Comparison of ENCODE assay signal across 8 cellular contexts in genomic region chr19:14073925-14074838, GRCh38. TPM values are rescaled to one million over a fixed set of nuclear protein-coding genes. Genes with fewer than 3 reads are reported as not detected.
DNase-seq lines count a peak whose midpoint lies in the region; ATAC-seq, FAIRE-seq and TF ChIP-seq lines count a peak whose summit lies in the region.

No MANE protein-coding gene starts in this region.

- TF ChIP-seq CTCF in WI38 (IDR thresholded peaks at IDR 0.05; ENCODE audit: low read depth, low read length): no peak
- no peak for TF ChIP-seq CTCF in fibroblast of lung (conservative IDR thresholded peaks at IDR 0.05 in 1 of 2, IDR thresholded peaks at IDR 0.05 in 1 of 2; ENCODE audit: low read depth in 1 of 2, low read length in 2 of 2)
- no peak for TF ChIP-seq CTCF in neutrophil (IDR thresholded peaks at IDR 0.05)

- DNase-seq in ACHN: peak; percentile 19
- no peak for DNase-seq in fibroblast of lung (ENCODE audit: low read depth in 2 of 2)
- DNase-seq in GM12892 (ENCODE audit: insufficient read length): no peak
- no peak for DNase-seq in NOMO-1 treated with dmso at 0.1 percent for 144 hours (lab: John Stamatoyannopoulos, UW; ENCODE audit: unreplicated experiment)

- peaks cover 7% of the 10 kb centered on the region for H3K4me1 ChIP-seq in fibroblast of lung (ENCODE audit: control insufficient read depth, extremely low read depth, insufficient read depth, low read length)
- peaks cover 65 to 67% of the 10 kb centered on the region in 2 experiments for H3K4me1 ChIP-seq in neutrophil (ENCODE audit: control insufficient read depth in 1 of 2, insufficient read depth in 1 of 2, low read depth in 1 of 2, low read length in 1 of 2)

- peak; percentile 6 for ATAC-seq in GM19023 (IDR thresholded peaks at IDR 0.05; ENCODE audit: unreplicated experiment)
- ATAC-seq in GM21825 (IDR thresholded peaks at IDR 0.05; ENCODE audit: unreplicated experiment): no peak

- no peaks in the 10 kb centered on the region for H3K79me2 ChIP-seq in fibroblast of lung (ENCODE audit: control insufficient read depth, insufficient read depth, low read length)

- H3K9me3 ChIP-seq in fibroblast of lung (ENCODE audit: control insufficient read depth, insufficient read depth, low read depth, low read length) (no peaks in the 10 kb centered on the region), neutrophil (no peaks in the 10 kb centered on the region)

- H3K27me3 ChIP-seq in fibroblast of lung (ENCODE audit: control insufficient read depth, insufficient read depth, low read length) (no peaks in the 10 kb centered on the region), neutrophil (peaks cover 24% of the 10 kb centered on the region)

- H3K36me3 ChIP-seq in fibroblast of lung (ENCODE audit: control insufficient read depth, insufficient read depth, low read length) (no peaks in the 10 kb centered on the region), neutrophil (no peaks in the 10 kb centered on the region)

- peak overlapping the region; percentile 50 for H2AFZ ChIP-seq in fibroblast of lung (ENCODE audit: low read length)

- H3K9ac ChIP-seq in fibroblast of lung (ENCODE audit: insufficient read depth, low read length): peak overlapping the region; percentile 36

- no peaks in the 10 kb centered on the region for H4K20me1 ChIP-seq in fibroblast of lung (ENCODE audit: control insufficient read depth, extremely low read depth, insufficient read depth, low read length)

- no peak for FAIRE-seq in GM12892 (lab: Jason Lieb, UNC)

- H3K4me3 ChIP-seq in WI38 (ENCODE audit: low read depth, low read length) (peak overlapping the region; percentile 74), fibroblast of lung (replicated peaks in 1 of 4; ENCODE audit: control extremely low read depth in 1 of 4, insufficient read depth in 1 of 4, low read depth in 3 of 4, low read length in 4 of 4) (peak overlapping the region; percentile 68 to 85 (median 78)), neutrophil (ENCODE audit: low read depth in 1 of 2, low read length in 1 of 2) (peak overlapping the region; percentile 89 to 97)

- peak overlapping the region; percentile 86 for H3K4me2 ChIP-seq in fibroblast of lung (ENCODE audit: extremely low read depth, insufficient read depth, low read length)

- H3K27ac ChIP-seq in fibroblast of lung (ENCODE audit: insufficient read depth, low read length): peak overlapping the region; percentile 47
- H3K27ac ChIP-seq in neutrophil: peak overlapping the region; percentile 86

- TF ChIP-seq POLR2A in GM12892 (IDR thresholded peaks at IDR 0.05; ENCODE audit: low read depth, low read length): no peak

- in situ Hi-C loops in ACHN (cut with HindIII; ENCODE audit: low pct_ligation_motif_present, low pct_unique_long_range_greater_than_20kb, low sequenced_read_pairs): no loop called here

RNA-seq across cellular contexts. Expression of gene MISP3, which starts 1.6 kb away (rescaled TPM):
- 0.77 and 0.83 TPM in 2 replicates for total RNA-seq in fibroblast of lung
- polyA plus RNA-seq in fibroblast of lung: 0.33 and 0.41 TPM in 2 replicates
- 0.55 and 0.67 TPM in 2 replicates for polyA plus RNA-seq in fibroblast of lung (2012)
- polyA minus RNA-seq in fibroblast of lung (ENCODE audit: low replicate concordance): not detected in 2 replicates
- polyA plus RNA-seq in GM12892 (2012; ENCODE audit: missing spikeins): 0.64 TPM

RNA-seq across cellular contexts. Expression of gene C19orf67, which starts 11.4 kb away (rescaled TPM):
- total RNA-seq in fibroblast of lung: not detected in 2 replicates
- polyA plus RNA-seq in fibroblast of lung: not detected in 2 replicates
- polyA plus RNA-seq in fibroblast of lung (2012): not detected in 2 replicates
- not detected in 2 replicates for polyA minus RNA-seq in fibroblast of lung (ENCODE audit: low replicate concordance)
- polyA plus RNA-seq in GM12892 (2012; ENCODE audit: missing spikeins): not detected

RNA-seq across cellular contexts. Expression of gene PALM3, which starts 12.3 kb away (rescaled TPM):
- total RNA-seq in fibroblast of lung: 0.51 and 1.3 TPM in 2 replicates
- polyA plus RNA-seq in fibroblast of lung: 0.02 and 0.20 TPM in 2 replicates
- 0.50 and 2.0 TPM in 2 replicates for polyA plus RNA-seq in fibroblast of lung (2012)
- polyA minus RNA-seq in fibroblast of lung (ENCODE audit: low replicate concordance): 0.27 TPM in 1 of 2 replicates, not detected in the other
- polyA plus RNA-seq in GM12892 (2012; ENCODE audit: missing spikeins): not detected

RNA-seq across cellular contexts. Expression of gene SAMD1, which starts 16.4 kb away (rescaled TPM):
- 19.0 and 24.1 TPM in 2 replicates for total RNA-seq in fibroblast of lung
- polyA plus RNA-seq in fibroblast of lung: 7.3 and 14.5 TPM in 2 replicates
- polyA plus RNA-seq in fibroblast of lung (2012): 17.3 and 32.4 TPM in 2 replicates
- polyA minus RNA-seq in fibroblast of lung (ENCODE audit: low replicate concordance): 20.4 and 24.4 TPM in 2 replicates
- 24.1 TPM for polyA plus RNA-seq in GM12892 (2012; ENCODE audit: missing spikeins)

RNA-seq across cellular contexts. Expression of gene IL27RA, which starts 42.6 kb away (rescaled TPM):
- 2.1 and 2.6 TPM in 2 replicates for total RNA-seq in fibroblast of lung
- polyA plus RNA-seq in fibroblast of lung: 0.84 and 1.2 TPM in 2 replicates
- 1.0 and 1.4 TPM in 2 replicates for polyA plus RNA-seq in fibroblast of lung (2012)
- 0.85 and 0.98 TPM in 2 replicates for polyA minus RNA-seq in fibroblast of lung (ENCODE audit: low replicate concordance)
- polyA plus RNA-seq in GM12892 (2012; ENCODE audit: missing spikeins): 6.5 TPM
